ENCODE assay signal across 8 cellular contexts in genomic region chr9:124868511-124869465, GRCh38. TPM values are rescaled to one million over a fixed set of nuclear protein-coding genes. Genes with fewer than 3 reads are reported as not detected.
DNase-seq lines count a peak whose midpoint lies in the region; ATAC-seq lines count a peak whose summit lies in the region.

No MANE protein-coding gene starts in this region.

- peaks cover 6 to 34% (median 8%) of the 10 kb centered on the region in 3 donors for H3K36me3 Mint-ChIP-seq in CD8-positive, alpha-beta memory T cell
- peaks cover 54% of the 10 kb centered on the region for H3K36me3 Mint-ChIP-seq in effector memory CD8-positive, alpha-beta T cell (ENCODE audit: insufficient read depth)

- DNase-seq in CD8-positive, alpha-beta memory T cell: peak; percentile 87 to 93 (median 91)
- DNase-seq in NOMO-1 (lab: John Stamatoyannopoulos, UW; ENCODE audit: unreplicated experiment in 2 of 2) (peak; percentile 73 to 93), mesendoderm (peak; percentile 90)
- DNase-seq in activated CD8-positive, alpha-beta memory T cell treated with anti-CD3 and anti-CD28 coated beads for 48 hours (ENCODE audit: low read depth in 2 of 3, low spot score in 2 of 3): peak; percentile 74 to 95 (median 84)
- peak; percentile 86 to 92 (median 89) for DNase-seq in effector memory CD8-positive, alpha-beta T cell
- peak; percentile 94 for DNase-seq in stimulated activated CD8-positive, alpha-beta memory T cell treated with anti-CD3 and anti-CD28 coated beads, Interleukin-12 subunit alpha, Interleukin-12 subunit beta, amount 100 ng/mL, for 4 hours (ENCODE audit: low read depth)

- peak overlapping the region; percentile 70 for H3K18ac ChIP-seq in mesendoderm (ENCODE audit: low read length)

- H3K79me2 ChIP-seq in mesendoderm (ENCODE audit: control insufficient read depth, insufficient read depth, low read length): peaks cover 54% of the 10 kb centered on the region

- peak overlapping the region; percentile 95 for H3K27ac ChIP-seq in CD8-positive, alpha-beta memory T cell (ENCODE audit: low read depth, low read length)
- peak overlapping the region; percentile 90 for H3K27ac ChIP-seq in mesendoderm (ENCODE audit: low read depth, low read length)

- H3K9me3 Mint-ChIP-seq in CD8-positive, alpha-beta memory T cell: no peaks in the 10 kb centered on the region
- no peaks in the 10 kb centered on the region for H3K9me3 Mint-ChIP-seq in effector memory CD8-positive, alpha-beta T cell

- no peak overlapping the region for H2BK120ac ChIP-seq in mesendoderm (ENCODE audit: low read depth, low read length)

- H3K4me2 ChIP-seq in mesendoderm (ENCODE audit: low read length): peak overlapping the region; percentile 98

- H4K8ac ChIP-seq in mesendoderm (ENCODE audit: low read depth, low read length): no peak overlapping the region

- peak overlapping the region; percentile 76 for H3K4me3 ChIP-seq in CD8-positive, alpha-beta memory T cell (ENCODE audit: low read length)
- peak overlapping the region; percentile 93 for H3K4me3 ChIP-seq in mesendoderm (ENCODE audit: low read length)

- peak overlapping the region; percentile 5 for H3K4ac ChIP-seq in mesendoderm (ENCODE audit: low read depth, low read length)

- no peak overlapping the region for H2AK5ac ChIP-seq in mesendoderm (ENCODE audit: low read length)

- peak overlapping the region; percentile 99 for H3K56ac ChIP-seq in mesendoderm (ENCODE audit: low read length)

- peaks cover 46% of the 10 kb centered on the region for H3K4me1 ChIP-seq in CD8-positive, alpha-beta memory T cell (ENCODE audit: insufficient read depth, low read length)
- H3K4me1 ChIP-seq in mesendoderm (ENCODE audit: control insufficient read depth, low read depth, low read length): peaks cover 6% of the 10 kb centered on the region

- ATAC-seq in GM19395 (IDR thresholded peaks at IDR 0.05; ENCODE audit: unreplicated experiment): peak; percentile 52
- peak; percentile 57 for ATAC-seq in HG03521 (IDR thresholded peaks at IDR 0.05; ENCODE audit: unreplicated experiment)
- peak; percentile 65 for ATAC-seq in effector memory CD8-positive, alpha-beta T cell (replicated peaks)

- peaks cover 49 to 58% (median 50%) of the 10 kb centered on the region in 3 donors for H3K4me1 Mint-ChIP-seq in CD8-positive, alpha-beta memory T cell
- peaks cover 42 to 45% of the 10 kb centered on the region in 2 donors for H3K4me1 Mint-ChIP-seq in effector memory CD8-positive, alpha-beta T cell (ENCODE audit: low read depth in 2 of 2)

- peaks cover 10% of the 10 kb centered on the region for H3K36me3 ChIP-seq in CD8-positive, alpha-beta memory T cell (ENCODE audit: insufficient read depth, low read length)
- H3K36me3 ChIP-seq in mesendoderm (ENCODE audit: control insufficient read depth, insufficient read depth, low read length): peaks cover 5% of the 10 kb centered on the region

- H2BK15ac ChIP-seq in mesendoderm (replicated peaks; ENCODE audit: low read depth): no peak overlapping the region

- no peak overlapping the region for H4K5ac ChIP-seq in mesendoderm (ENCODE audit: low read length)

- H3K79me1 ChIP-seq in mesendoderm (ENCODE audit: low read length): peaks cover 15% of the 10 kb centered on the region

- H3K4me3 Mint-ChIP-seq in CD8-positive, alpha-beta memory T cell: peak overlapping the region; percentile 90 to 98 (median 94)
- H3K4me3 Mint-ChIP-seq in effector memory CD8-positive, alpha-beta T cell: peak overlapping the region; percentile 93 to 97

- H3K27me3 ChIP-seq in CD8-positive, alpha-beta memory T cell (ENCODE audit: insufficient read depth, low read length, poor library complexity, severe bottlenecking): no peaks in the 10 kb centered on the region
- no peaks in the 10 kb centered on the region for H3K27me3 ChIP-seq in mesendoderm (ENCODE audit: insufficient read depth, low read length, poor library complexity)

- CTCF ChIA-PET in CD8-positive, alpha-beta memory T cell (lab: Charles Lee): interaction anchor here (1.5 to 2.4 kb wide), 2 partner anchors 8 to 16 kb away, joined by 8 to 13 read pairs; partner anchors contain the start of gene WDR38

- no CpG with 5 or more reads among the region's 101 CpGs for WGBS in mesendoderm (ENCODE audit: extremely low coverage, insufficient coverage, low lambda C conversion rate)

- peak overlapping the region; percentile 92 for H3K23ac ChIP-seq in mesendoderm (ENCODE audit: low read length)

- H3K9ac ChIP-seq in mesendoderm (ENCODE audit: low read length): peak overlapping the region; percentile 98

- POLR2A ChIA-PET in CD8-positive, alpha-beta memory T cell (lab: Charles Lee): interaction anchor here (1.8 to 3.2 kb wide), 2 partner anchors 8 to 15 kb away, joined by 6 to 35 read pairs; partner anchors contain the start of genes ARPC5L, RPL35 and WDR38

- peak overlapping the region; percentile 93 to 99 (median 96) for H3K27ac Mint-ChIP-seq in CD8-positive, alpha-beta memory T cell
- peak overlapping the region; percentile 93 to 97 for H3K27ac Mint-ChIP-seq in effector memory CD8-positive, alpha-beta T cell

- H3K9me3 ChIP-seq in CD8-positive, alpha-beta memory T cell (ENCODE audit: low read length): no peaks in the 10 kb centered on the region

- H2BK5ac ChIP-seq in mesendoderm (ENCODE audit: low read length): no peak overlapping the region

- H3K27me3 Mint-ChIP-seq in CD8-positive, alpha-beta memory T cell: peaks cover 0 to 3% of the 10 kb centered on the region in 2 donors
- H3K27me3 Mint-ChIP-seq in effector memory CD8-positive, alpha-beta T cell: no peaks in the 10 kb centered on the region

RNA-seq across cellular contexts. Expression of gene ARPC5L, which starts 6.9 kb away (rescaled TPM):
- total RNA-seq in CD8-positive, alpha-beta memory T cell: 100 to 1,000 TPM; 116 to 120 TPM
- polyA plus RNA-seq in CD8-positive, alpha-beta memory T cell: 118 TPM
- 67.4 TPM for polyA plus RNA-seq in mesendoderm (2013, experiment 1 of 2)
- 66.9 TPM for polyA plus RNA-seq in mesendoderm (2013, experiment 2 of 2)

RNA-seq across cellular contexts. Expression of gene RPL35, which starts 7.0 kb away (rescaled TPM):
- 1,000 to 10,000 TPM; 2,023 to 2,058 TPM for total RNA-seq in CD8-positive, alpha-beta memory T cell
- 1,829 TPM for polyA plus RNA-seq in CD8-positive, alpha-beta memory T cell
- polyA plus RNA-seq in mesendoderm (2013, experiment 1 of 2): 5,500 TPM
- polyA plus RNA-seq in mesendoderm (2013, experiment 2 of 2): 5,550 TPM

RNA-seq across cellular contexts. Expression of gene WDR38, which starts 15.5 kb away (rescaled TPM):
- total RNA-seq in CD8-positive, alpha-beta memory T cell: not detected
- polyA plus RNA-seq in CD8-positive, alpha-beta memory T cell: not detected
- not detected for polyA plus RNA-seq in mesendoderm (2013, experiment 1 of 2)
- not detected for polyA plus RNA-seq in mesendoderm (2013, experiment 2 of 2)

Comparison
In these comparisons a context has a peak if more than half of its experiments do, and no peak if none do; other contexts are left out.
1. Peak in every context shown above with its lines: DNase-seq, ATAC-seq, H3K4me3 ChIP-seq and H3K27ac ChIP-seq.